ENCODE assay signal across 10 cellular contexts in the genomic region with DNA sequence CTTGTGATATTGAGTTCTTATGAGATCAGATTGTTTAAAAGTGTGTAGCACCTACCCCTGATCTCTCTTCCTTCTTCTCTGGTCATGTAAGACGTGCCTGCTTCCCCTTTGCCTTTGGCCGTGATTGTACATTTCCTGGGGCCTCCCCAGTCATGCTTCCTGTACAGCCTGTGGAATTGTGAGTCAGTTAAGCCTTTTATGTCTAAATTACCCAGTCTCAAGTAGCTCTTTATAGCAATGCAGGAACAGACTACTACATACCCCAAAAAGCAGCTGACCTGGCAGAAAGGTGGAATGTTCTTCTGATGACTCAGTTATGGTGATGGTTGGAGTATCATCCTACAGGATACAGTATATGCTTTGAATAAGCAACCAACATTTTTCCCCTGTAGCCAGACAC. TPM values are rescaled to one million over a fixed set of nuclear protein-coding genes. Genes with fewer than 3 reads are reported as not detected.
DNase-seq lines count a peak whose midpoint lies in the region; ATAC-seq, FAIRE-seq and TF ChIP-seq lines count a peak whose summit lies in the region.
"Had no signal": no experiment of that assay in that cellular context is flagged by ENCODE, and none has a peak within 500 bp of the region (broad histone marks: within the 10 kb centered on the region; RNA-seq: fewer than 3 reads in every experiment).

No MANE protein-coding gene starts in this region.

- no peaks in the 10 kb centered on the region for H3K9me3 ChIP-seq in RWPE2 (ENCODE audit: severe bottlenecking)

- peaks cover 13% of the 10 kb centered on the region for H3K4me1 ChIP-seq in RWPE2 (ENCODE audit: insufficient read depth, poor library complexity, severe bottlenecking)

- peak overlapping the region; percentile 93 for H3K27ac ChIP-seq in RWPE2 (ENCODE audit: poor library complexity, severe bottlenecking)

- peaks cover 21% of the 10 kb centered on the region; the same call in 1 of the 2 replicates for H3K36me3 ChIP-seq in RWPE2 (ENCODE audit: low read depth)

- FAIRE-seq in GM12891 (lab: Jason Lieb, UNC), result peak; percentile 65
- FAIRE-seq: H1, islet of Langerhans had no signal

- no peak overlapping the region for H3K4me3 ChIP-seq in RWPE2 (ENCODE audit: severe bottlenecking)
- H3K4me3 ChIP-seq in epithelial cell of esophagus (ENCODE audit: low read length), result no peak overlapping the region

- TF ChIP-seq CTCF in RWPE2 (IDR thresholded peaks at IDR 0.05; ENCODE audit: poor library complexity, severe bottlenecking) (no peak), epithelial cell of esophagus (IDR thresholded peaks at IDR 0.05; ENCODE audit: insufficient read depth, low read depth, low read length, missing control alignments) (no peak)

- no peaks in the 10 kb centered on the region for H3K27me3 ChIP-seq in RWPE2 (ENCODE audit: insufficient read depth, poor library complexity, severe bottlenecking)

- DNase-seq in GM12891 (ENCODE audit: insufficient read length, low spot score) (no peak), RWPE2 (ENCODE audit: low spot score) (no peak), epithelial cell of esophagus (ENCODE audit: low read depth) (peak; percentile 89), renal cortical epithelial cell (ENCODE audit: low read depth) (peak; percentile 81), NCI-H446 treated with DMSO at 0.1 percent for 48 hours (lab: John Stamatoyannopoulos, UW) (no peak), HUDEP-2 (lab: John Stamatoyannopoulos, UW; ENCODE audit: unreplicated experiment in 76 of 76) (no peak), epidermal melanocyte (ENCODE audit: insufficient read length, low spot score) (no peak)

- ATAC-seq in RWPE2 (ENCODE audit: low read depth) (peak; percentile 97), HG02798 (IDR thresholded peaks at IDR 0.05; ENCODE audit: poor library complexity, unreplicated experiment) (no peak)

- TF ChIP-seq POLR2A in GM12891 (IDR thresholded peaks at IDR 0.05; ENCODE audit: low read depth, low read length), result no peak

TF ChIP-seq in GM12891, 5 proteins besides CTCF, POLR2A, EP300 and RAD21:
- TF ChIP-seq POLR2AphosphoS5 (IDR thresholded peaks at IDR 0.05; ENCODE audit: low read depth, low read length) (no peak), POU2F2 (IDR thresholded peaks at IDR 0.05; ENCODE audit: low read depth, low read length) (no peak), SPI1 (IDR thresholded peaks at IDR 0.05; ENCODE audit: low read depth, low read length) (no peak), PAX5 (IDR thresholded peaks at IDR 0.05; ENCODE audit: insufficient read depth, low read length, severe bottlenecking) (no peak), TAF1 (IDR thresholded peaks at IDR 0.05; ENCODE audit: low read depth, low read length) (no peak)

RNA-seq across cellular contexts. Expression of gene MCUB, which starts 11.4 kb away (rescaled TPM):
- 15.1 TPM for polyA plus RNA-seq in GM12891 (2012; ENCODE audit: low read depth, missing spikeins)
- total RNA-seq in renal cortical epithelial cell, result 57.1 and 88.6 TPM in 2 replicates

Comparison
In these comparisons a context has a peak if more than half of its experiments do, and no peak if none do; other contexts are left out.
1. DNase-seq: peak in epithelial cell of esophagus (single experiment) and renal cortical epithelial cell (single experiment); none in GM12891 (single experiment), RWPE2 (single experiment), NCI-H446 treated with DMSO at 0.1 percent for 48 hours (single experiment), HUDEP-2 (0 of 76) and epidermal melanocyte (single experiment).